Comparison of ENCODE assay signal across 8 cellular contexts in the genomic region with DNA sequence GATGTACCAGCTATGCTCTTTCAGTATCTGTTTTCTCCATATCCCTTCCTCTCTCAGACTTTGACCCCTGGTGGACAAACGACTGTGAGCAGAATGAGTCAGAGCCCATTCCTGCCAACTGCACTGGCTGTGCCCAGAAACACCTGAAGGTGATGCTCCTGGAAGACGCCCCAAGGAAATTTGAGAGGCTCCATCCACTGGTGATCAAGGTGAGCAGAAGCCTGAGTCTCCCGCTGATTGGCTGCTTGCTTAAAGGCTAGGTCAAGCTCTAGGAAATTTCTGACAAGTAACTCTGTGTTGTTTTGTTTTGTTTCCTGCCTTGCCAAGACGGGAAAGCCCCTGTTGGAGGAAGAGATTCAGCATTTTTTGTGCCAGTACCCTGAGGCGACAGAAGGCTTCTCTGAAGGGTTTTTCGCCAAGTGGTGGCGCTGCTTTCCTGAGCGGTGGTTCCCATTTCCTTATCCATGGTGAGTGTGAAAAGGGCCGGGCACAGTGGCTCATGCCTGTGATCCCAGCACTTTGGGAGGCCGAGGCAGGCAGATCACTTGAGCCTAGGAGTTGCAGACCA. TPM values are rescaled to one million over a fixed set of nuclear protein-coding genes. Genes with fewer than 3 reads are reported as not detected.
DNase-seq lines count a peak whose midpoint lies in the region; ATAC-seq and TF ChIP-seq lines count a peak whose summit lies in the region.

No MANE protein-coding gene starts in this region.

- no peaks in the 10 kb centered on the region for H3K9me3 ChIP-seq in CD4-positive, alpha-beta T cell (ENCODE audit: control insufficient read depth, low read length)
- no peaks in the 10 kb centered on the region for H3K9me3 ChIP-seq in right lobe of liver
- H3K9me3 ChIP-seq in right atrium auricular region = no peaks in the 10 kb centered on the region

- peaks cover 75% of the 10 kb centered on the region for H3K36me3 Mint-ChIP-seq in CD4-positive, alpha-beta T cell (ENCODE audit: low read depth)

- TF ChIP-seq POLR2A in right lobe of liver (IDR thresholded peaks at IDR 0.05) = no peak

- WGBS in right lobe of liver (ENCODE audit: insufficient coverage, low coverage, low lambda C conversion rate, missing lambda C conversion rate) = 49% methylated on average over 9 of the region's 10 CpGs

- peak overlapping the region; percentile 82 for H3K27ac Mint-ChIP-seq in CD4-positive, alpha-beta T cell

- no peaks in the 10 kb centered on the region for H3K27me3 Mint-ChIP-seq in CD4-positive, alpha-beta T cell

- H3K4me3 ChIP-seq in astrocyte of the cerebellum (ENCODE audit: low read depth, low read length) (no peak overlapping the region), right lobe of liver (no peak overlapping the region), right atrium auricular region (no peak overlapping the region)

- H3K27ac ChIP-seq in CD4-positive, alpha-beta T cell (ENCODE audit: low read depth, low read length) = no peak overlapping the region
- H3K27ac ChIP-seq in right lobe of liver = peak overlapping the region; percentile 47 to 81 (median 77)
- H3K27ac ChIP-seq in right atrium auricular region = no peak overlapping the region

- peak in 1 of 10 experiments; percentile 20 for DNase-seq in CD4-positive, alpha-beta T cell
- DNase-seq in M059J (ENCODE audit: low read depth) (peak; percentile 91), astrocyte of the cerebellum (ENCODE audit: low read depth) (peak; percentile 22), right lobe of liver (peak in 2 of 3 donors; percentile 72 to 77), GM20000 (ENCODE audit: low spot score) (no peak), NCI-H1092 treated with DMSO at 0.1 percent for 48 hours (lab: John Stamatoyannopoulos, UW) (no peak), right atrium auricular region (ENCODE audit: low spot score) (no peak), NCI-H1436 (lab: John Stamatoyannopoulos, UW) (no peak)

- no peaks in the 10 kb centered on the region for H3K9me3 Mint-ChIP-seq in CD4-positive, alpha-beta T cell

- peaks cover 0 to 26% (median 17%) of the 10 kb centered on the region in 4 donors for H3K36me3 ChIP-seq in right lobe of liver
- peaks cover 57% of the 10 kb centered on the region for H3K36me3 ChIP-seq in right atrium auricular region

- CTCF ChIA-PET in CD4-positive, alpha-beta T cell (lab: Charles Lee) = interaction anchor here (0.8 to 4.5 kb wide), 5 partner anchors 29 to 295 kb away, joined by 3 to 23 read pairs (median 4); a partner anchor contains a TSS

- peak overlapping the region; percentile 46 for H3K4me3 Mint-ChIP-seq in CD4-positive, alpha-beta T cell

- H3K4me1 Mint-ChIP-seq in CD4-positive, alpha-beta T cell (ENCODE audit: low read depth) = peaks cover 31% of the 10 kb centered on the region

- H3K27me3 ChIP-seq in CD4-positive, alpha-beta T cell (ENCODE audit: control insufficient read depth, insufficient read depth, low read length) = no peaks in the 10 kb centered on the region
- no peaks in the 10 kb centered on the region for H3K27me3 ChIP-seq in right lobe of liver
- no peaks in the 10 kb centered on the region for H3K27me3 ChIP-seq in right atrium auricular region

- POLR2A ChIA-PET in CD4-positive, alpha-beta T cell (lab: Charles Lee) = interaction anchor here (1.1 to 2.7 kb wide), 3 partner anchors 11 to 72 kb away, joined by 3 to 8 read pairs (median 4); a partner anchor contains a TSS

- ATAC-seq in CD4-positive, alpha-beta T cell (ENCODE audit: poor library complexity) = no peak
- peak; percentile 97 to 99 (median 98) for ATAC-seq in right lobe of liver

- H3K4me1 ChIP-seq in right lobe of liver = peaks cover 0 to 7% (median 0%) of the 10 kb centered on the region in 4 donors
- H3K4me1 ChIP-seq in right atrium auricular region = peaks cover 3 to 28% of the 10 kb centered on the region in 2 donors

- in situ Hi-C loops in astrocyte of the cerebellum (cut with HindIII; ENCODE audit: low sequenced_read_pairs) = no loop called here

- TF ChIP-seq CTCF in CD4-positive, alpha-beta T cell (IDR thresholded peaks at IDR 0.05) = no peak
- TF ChIP-seq CTCF in astrocyte of the cerebellum (IDR thresholded peaks at IDR 0.05; ENCODE audit: low read depth, low read length, missing control alignments) = peak; percentile 45
- peak in 3 of 4 donors; percentile 15 to 38 (median 26) for TF ChIP-seq CTCF in right lobe of liver (IDR thresholded peaks at IDR 0.05)
- no peak for TF ChIP-seq CTCF in GM20000 (IDR thresholded peaks at IDR 0.05; ENCODE audit: extremely low read depth, missing control alignments)
- TF ChIP-seq CTCF in right atrium auricular region (IDR thresholded peaks at IDR 0.05) = peak in 1 of 2 donors; percentile 40

- intact Hi-C loops in CD4-positive, alpha-beta T cell (cut with DNase I, micrococcal nuclease) = loop anchor here (5.0 kb wide), 3 partner anchors 43 to 103 kb away; no protein-coding TSS in a partner anchor
- intact Hi-C loops in right lobe of liver (cut with DNase I) = no loop called here

RNA-seq across cellular contexts. Expression of a gene that starts 28.6 kb away (rescaled TPM):
- 10 to 100 TPM; 23.7 to 24.0 TPM for total RNA-seq in CD4-positive, alpha-beta T cell
- total RNA-seq in M059J (2014; rRNA removed; shearing (Covaris generic)) = 84.5 and 91.1 TPM in 2 replicates
- 10 to 100 TPM; 29.0 to 37.0 (median 32.1) TPM for total RNA-seq in right lobe of liver
- 10 to 100 TPM; 55.0 to 59.5 TPM for total RNA-seq in right atrium auricular region

RNA-seq across cellular contexts. Expression of a gene that starts 39.7 kb away (rescaled TPM):
- total RNA-seq in CD4-positive, alpha-beta T cell = 1 to 10 TPM; 1.8 to 2.2 TPM
- total RNA-seq in M059J (2014; rRNA removed; shearing (Covaris generic)) = 73.4 and 84.3 TPM in 2 replicates
- total RNA-seq in right lobe of liver = 10 to 100 TPM; 11.2 to 29.2 (median 16.5) TPM
- 10 to 100 TPM; 41.1 to 53.7 TPM for total RNA-seq in right atrium auricular region

RNA-seq across cellular contexts. Expression of a gene that starts 40.2 kb away (rescaled TPM):
- total RNA-seq in CD4-positive, alpha-beta T cell = 1 to 10 TPM; 5.2 to 7.8 TPM
- total RNA-seq in M059J (2014; rRNA removed; shearing (Covaris generic)) = not detected in 2 replicates
- total RNA-seq in right lobe of liver = under 1 TPM in 2 of 6 experiments, not detected in 4; 0.11 to 0.42 TPM
- 10 to 100 TPM; 14.2 to 48.5 TPM for total RNA-seq in right atrium auricular region

Comparison
In these comparisons a context has a peak if more than half of its experiments do, and no peak if none do; other contexts are left out.
1. DNase-seq: peak in M059J (single experiment), astrocyte of the cerebellum (single experiment) and right lobe of liver (2 of 3); none in GM20000 (single experiment), NCI-H1092 treated with DMSO at 0.1 percent for 48 hours (single experiment), right atrium auricular region (single experiment) and NCI-H1436 (single experiment).
2. H3K27ac ChIP-seq: peak in right lobe of liver (3 of 3); none in CD4-positive, alpha-beta T cell (single experiment) and right atrium auricular region (0 of 2).
3. CTCF ChIP-seq: peak in astrocyte of the cerebellum (single experiment) and right lobe of liver (3 of 4); none in CD4-positive, alpha-beta T cell (single experiment) and GM20000 (single experiment).
4. intact Hi-C loops: an anchor here in CD4-positive, alpha-beta T cell (5.0 kb wide); none called in right lobe of liver.